ENCODE assay signal across 24 cellular contexts in the genomic region with DNA sequence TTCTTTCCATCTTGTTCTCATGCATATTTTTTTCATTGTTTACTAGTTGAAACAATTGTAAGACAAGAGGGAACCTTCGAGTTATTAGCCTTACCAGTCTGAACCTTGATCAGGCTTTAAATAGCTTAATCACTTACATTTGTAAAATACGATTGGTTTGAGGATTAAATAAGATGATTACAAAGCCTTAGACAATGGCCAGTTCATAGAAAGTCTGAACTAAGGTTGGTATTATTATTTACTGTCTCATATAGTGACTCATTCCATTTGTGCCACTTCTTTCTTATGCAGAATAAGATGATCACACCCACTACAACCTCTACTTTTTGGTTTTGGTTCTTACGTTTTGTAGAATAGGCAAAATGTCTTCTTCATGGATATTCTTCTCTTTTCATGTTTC.
DNase-seq lines count a peak whose midpoint lies in the region; ATAC-seq, FAIRE-seq and TF ChIP-seq lines count a peak whose summit lies in the region.
"Had no signal": no experiment of that assay in that cellular context is flagged by ENCODE, and none has a peak within 500 bp of the region (broad histone marks: within the 10 kb centered on the region; RNA-seq: fewer than 3 reads in every experiment).

No MANE protein-coding gene starts in this region.

- H3K36me3 Mint-ChIP-seq in type B pancreatic cell, result no peaks in the 10 kb centered on the region
- H3K36me3 Mint-ChIP-seq: CD8-positive, alpha-beta T cell had no signal

- peak; percentile 78 for ATAC-seq in esophagus mucosa
- ATAC-seq: A549; CD8-positive, alpha-beta T cell; GM12878 had no signal

- H3K9me3 Mint-ChIP-seq in type B pancreatic cell, result no peaks in the 10 kb centered on the region
- H3K9me3 Mint-ChIP-seq: CD4-positive, alpha-beta T cell; CD8-positive, alpha-beta T cell had no signal

- H3K27me3 Mint-ChIP-seq in type B pancreatic cell, result peaks cover 9% of the 10 kb centered on the region
- H3K27me3 Mint-ChIP-seq: B cell had no signal

- H3K4me3 Mint-ChIP-seq in type B pancreatic cell, result no peak overlapping the region
- H3K4me3 Mint-ChIP-seq: B cell; CD4-positive, alpha-beta T cell; CD8-positive, alpha-beta T cell had no signal

- TF ChIP-seq CTCF in D721Med (IDR thresholded peaks at IDR 0.05; ENCODE audit: insufficient read depth, missing control alignments), result no peak
- no peak for TF ChIP-seq CTCF in type B pancreatic cell (conservative IDR thresholded peaks at IDR 0.05)

- DNase-seq in D721Med (ENCODE audit: insufficient read length, low spot score), result no peak
- no peak for DNase-seq in NCI-H1694 treated with DMSO at 0.1 percent for 48 hours (lab: John Stamatoyannopoulos, UW)
- no peak for DNase-seq in type B pancreatic cell (ENCODE audit: extremely low spot score, unreplicated experiment)
- DNase-seq in NCI-H510A treated with DMSO at 0.1 percent for 48 hours (lab: John Stamatoyannopoulos, UW), result no peak
- DNase-seq: 8988T; AML-193; Caco-2; Calu3; CD4-positive, alpha-beta T cell; CD8-positive, alpha-beta T cell; DMS 273 treated with DMSO at 0.1 percent for 48 hours; DMS153; DMS53; DMS79; DND-41; EL; GDM1 had no signal

- peaks cover 12% of the 10 kb centered on the region for H3K4me1 Mint-ChIP-seq in type B pancreatic cell (ENCODE audit: unreplicated experiment)

- H3K27ac Mint-ChIP-seq in type B pancreatic cell, result no peak overlapping the region
- H3K27ac Mint-ChIP-seq: B cell; CD4-positive, alpha-beta T cell; CD8-positive, alpha-beta T cell had no signal

- FAIRE-seq in A204.1 (lab: Jason Lieb, UNC) (peak; percentile 23), D721Med (lab: Jason Lieb, UNC) (peak; percentile 55)
- FAIRE-seq: A549, GM12878, GM12892, GM18507 had no signal
